14 cellular contexts compared by ENCODE assay signal in the genomic region with DNA sequence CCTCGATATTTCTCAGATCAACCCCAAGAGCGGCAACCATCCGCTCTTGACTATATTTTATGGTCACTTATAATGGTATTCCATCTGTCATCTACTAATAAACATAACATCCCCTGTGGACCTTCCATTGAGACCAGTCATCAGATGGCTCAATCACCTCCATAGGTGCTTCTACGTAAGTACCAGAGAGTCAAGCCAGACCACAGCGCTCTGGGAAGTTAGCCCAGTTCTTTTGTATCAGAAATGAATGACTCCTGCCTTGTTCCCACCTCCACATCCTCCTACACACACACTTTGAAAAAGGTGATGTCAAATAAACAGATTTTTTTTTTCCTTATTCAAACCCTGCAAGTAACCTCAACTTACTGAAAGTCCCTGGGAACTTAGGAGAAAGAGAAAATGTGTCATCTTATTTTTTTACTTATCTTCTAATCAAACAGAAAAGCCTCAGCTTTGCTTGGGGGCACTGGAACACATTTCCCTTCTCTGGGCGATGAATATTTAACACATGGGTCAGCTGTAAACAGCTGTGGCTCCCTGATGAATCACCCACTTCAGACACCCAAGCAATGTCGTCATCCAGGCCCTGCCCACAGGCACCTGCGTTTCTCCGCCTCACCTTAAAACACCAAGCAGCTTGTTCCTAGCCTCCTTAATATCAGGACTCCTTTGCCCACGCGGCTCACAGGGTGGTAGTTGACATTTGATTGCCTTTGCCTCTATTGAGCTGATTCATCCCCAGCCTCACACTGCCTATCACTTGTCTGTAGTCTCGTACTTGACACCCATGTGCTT.
A peak's percentile ranks its signal among the peaks of the same experiment; 100 is the strongest.
DNase-seq lines count a peak whose midpoint lies in the region; ATAC-seq and TF ChIP-seq lines count a peak whose summit lies in the region.
"Had no signal": no experiment of that assay in that cellular context is flagged by ENCODE, and none has a peak within 500 bp of the region (broad histone marks: within the 10 kb centered on the region; RNA-seq: fewer than 3 reads in every experiment).

No MANE protein-coding gene starts in this region.

- H3K4me3 ChIP-seq in SJCRH30: no peak overlapping the region
- H3K4me3 ChIP-seq: ascending aorta, GM23338 had no signal

- H3K36me3 ChIP-seq in SJCRH30: no peaks in the 10 kb centered on the region
- H3K36me3 ChIP-seq: ascending aorta had no signal

- H3K4me1 Mint-ChIP-seq in mesothelial cell of epicardium: no peaks in the 10 kb centered on the region
- H3K4me1 Mint-ChIP-seq: GM23338 had no signal

- no peaks in the 10 kb centered on the region for H3K36me3 Mint-ChIP-seq in mesothelial cell of epicardium
- H3K36me3 Mint-ChIP-seq: activated CD4-positive, alpha-beta memory T cell treated with anti-CD3 and anti-CD28 coated beads for 36 hours had no signal

- no peak for TF ChIP-seq POLR2A in GM18505 (IDR thresholded peaks at IDR 0.05; ENCODE audit: borderline replicate concordance, extremely low read depth, insufficient read depth, insufficient read length)

- intact Hi-C loops in left ventricle myocardium superior (cut with micrococcal nuclease): no loop called here

- no peak for TF ChIP-seq CTCF in mesothelial cell of epicardium (IDR thresholded peaks at IDR 0.05; ENCODE audit: unreplicated experiment)

- H3K27ac Mint-ChIP-seq in mesothelial cell of epicardium: no peak overlapping the region
- H3K27ac Mint-ChIP-seq: activated CD4-positive, alpha-beta memory T cell treated with anti-CD3 and anti-CD28 coated beads for 36 hours; activated T-helper 2 cell treated with anti-CD3 and anti-CD28 coated beads, Interferon-gamma antibody, Interleukin-2, Interleukin-4, amounts not matched to agents 10 μg/mL and 5 μg/mL and 100 μg/mL, durations not matched to agents 14 hours and 24 hours and 36 hours; GM23338 had no signal

- H3K27me3 Mint-ChIP-seq in mesothelial cell of epicardium (ENCODE audit: low read depth): peaks cover 57% of the 10 kb centered on the region

- no peak for ATAC-seq in GM18505 (IDR thresholded peaks at IDR 0.05; ENCODE audit: unreplicated experiment)
- no peak for ATAC-seq in left ventricle myocardium superior
- ATAC-seq: GM23338 had no signal

- H3K4me3 Mint-ChIP-seq in mesothelial cell of epicardium: no peak overlapping the region
- H3K4me3 Mint-ChIP-seq: activated CD4-positive, alpha-beta memory T cell treated with anti-CD3 and anti-CD28 coated beads for 36 hours; GM23338 had no signal

- DNase-seq in A172 (ENCODE audit: low spot score) (peak; percentile 31), H4 (ENCODE audit: low spot score) (peak; percentile 56), SJCRH30 (peak; percentile 20 to 39), iris pigment epithelial cell (ENCODE audit: low read depth) (peak; percentile 1), mesothelial cell of epicardium (ENCODE audit: low spot score in 2 of 2, unreplicated experiment in 2 of 2) (no peak), NK-92 (lab: John Stamatoyannopoulos, UW; ENCODE audit: unreplicated experiment) (no peak), left ventricle myocardium superior (no peak)
- DNase-seq: activated CD4-positive, alpha-beta memory T cell treated with anti-CD3 and anti-CD28 coated beads for 36 hours; NCI-H1694; substantia nigra had no signal

- H3K9me3 ChIP-seq in SJCRH30 (replicated peaks): no peaks in the 10 kb centered on the region
- H3K9me3 ChIP-seq: ascending aorta had no signal

- peaks cover 6% of the 10 kb centered on the region; the same call in 1 of the 2 replicates for H3K4me1 ChIP-seq in SJCRH30
- H3K4me1 ChIP-seq: ascending aorta had no signal

- peaks cover 12% of the 10 kb centered on the region for H3K9me3 Mint-ChIP-seq in mesothelial cell of epicardium
- H3K9me3 Mint-ChIP-seq: activated T-helper 2 cell treated with anti-CD3 and anti-CD28 coated beads, Interferon-gamma antibody, Interleukin-2, Interleukin-4, amounts not matched to agents 10 μg/mL and 5 μg/mL and 100 μg/mL, durations not matched to agents 14 hours and 24 hours and 36 hours had no signal

- H3K27ac ChIP-seq in SJCRH30: no peak overlapping the region; the same call in 1 of the 2 replicates
- H3K27ac ChIP-seq: ascending aorta had no signal

- H3K27me3 ChIP-seq in SJCRH30: no peaks in the 10 kb centered on the region
- H3K27me3 ChIP-seq: ascending aorta had no signal

Comparison
In these comparisons a context has a peak if more than half of its experiments do, and no peak if none do; other contexts are left out.
1. DNase-seq: peak in A172 (single experiment), H4 (single experiment), SJCRH30 (2 of 2) and iris pigment epithelial cell (single experiment); none in mesothelial cell of epicardium (0 of 2), NK-92 (single experiment) and left ventricle myocardium superior (single experiment).